1 cellular context compared by ENCODE assay signal in genomic region chr7:123748734-123749536, GRCh38.
TF ChIP-seq lines count a peak whose summit lies in the region.

TSS of gene WASL (minus strand) at chr7:123749003. CDS start at chr7:123748734, 269 bp downstream.

TF ChIP-seq in A549, 52 proteins besides CTCF, POLR2A, EP300 and RAD21 (continued from another document):
- TF ChIP-seq E2F6 (IDR thresholded peaks at IDR 0.05; ENCODE audit: borderline replicate concordance, low read depth) (no peak; the same call in 1 of the 2 replicates), RARB (CRISPR knock-in tag; IDR thresholded peaks at IDR 0.05) (no peak)
